9 cellular contexts compared by ENCODE assay signal in genomic region chr2:161423351-161424178, GRCh38. TPM values are rescaled to one million over a fixed set of nuclear protein-coding genes. Genes with fewer than 3 reads are reported as not detected.
DNase-seq lines count a peak whose midpoint lies in the region; ATAC-seq and TF ChIP-seq lines count a peak whose summit lies in the region.
"Had no signal": no experiment of that assay in that cellular context is flagged by ENCODE, and none has a peak within 500 bp of the region (broad histone marks: within the 10 kb centered on the region; RNA-seq: fewer than 3 reads in every experiment).

No MANE protein-coding gene starts in this region.

- peak overlapping the region; percentile 28 for H3K27ac Mint-ChIP-seq in activated CD4-positive, alpha-beta T cell treated with anti-CD3 and anti-CD28 coated beads, Interleukin-2, amount 10 ng/mL, durations not matched to agents 7 days and 5 days
- H3K27ac Mint-ChIP-seq in memory B cell = peak overlapping the region; percentile 75

- H3K4me3 ChIP-seq in colonic mucosa = peak overlapping the region; percentile 37
- peak overlapping the region in 3 of 4 donors; percentile 14 to 24 (median 19) for H3K4me3 ChIP-seq in upper lobe of left lung

- H3K9ac ChIP-seq in colonic mucosa (ENCODE audit: low read depth in 2 of 2, low read length in 2 of 2) = no peak overlapping the region

- H3K36me3 ChIP-seq in colonic mucosa (no peaks in the 10 kb centered on the region), upper lobe of left lung (no peaks in the 10 kb centered on the region)

- peaks cover 34% of the 10 kb centered on the region for H3K4me1 Mint-ChIP-seq in activated CD4-positive, alpha-beta T cell treated with anti-CD3 and anti-CD28 coated beads, Interleukin-2, amount 10 ng/mL, durations not matched to agents 7 days and 5 days
- H3K4me1 Mint-ChIP-seq in memory B cell = peaks cover 10% of the 10 kb centered on the region

- H3K9me3 Mint-ChIP-seq in activated CD4-positive, alpha-beta T cell treated with anti-CD3 and anti-CD28 coated beads, Interleukin-2, amount 10 ng/mL, durations not matched to agents 7 days and 5 days = peaks cover 2% of the 10 kb centered on the region
- peaks cover 6% of the 10 kb centered on the region for H3K9me3 Mint-ChIP-seq in memory B cell

- intact Hi-C loops in colonic mucosa (cut with DNase I) = loop anchor here (5.0 kb wide), 1 partner anchor 116 kb away; the partner anchor contains the start of gene PSMD14

- no peak for ATAC-seq in memory B cell (ENCODE audit: low read depth)
- ATAC-seq in upper lobe of left lung (ENCODE audit: low FRiP score in 2 of 2) = peak in 1 of 2 donors; percentile 42

- peaks cover 83% of the 10 kb centered on the region for H3K27me3 Mint-ChIP-seq in activated CD4-positive, alpha-beta T cell treated with anti-CD3 and anti-CD28 coated beads, Interleukin-2, amount 10 ng/mL, durations not matched to agents 7 days and 5 days
- H3K27me3 Mint-ChIP-seq in memory B cell = peaks cover 42% of the 10 kb centered on the region

- POLR2A ChIA-PET in activated CD4-positive, alpha-beta T cell treated with anti-CD3 and anti-CD28 coated beads, Interleukin-2, amount 10 ng/mL, durations not matched to agents 7 days and 5 days (lab: Charles Lee) = no interaction called here

- 8 to 10% methylated on average over 40 to 45 of the region's 114 CpGs for WGBS in upper lobe of left lung, 2 donors

- peaks cover 98% of the 10 kb centered on the region for H3K27me3 ChIP-seq in colonic mucosa
- peaks cover 0 to 83% (median 40%) of the 10 kb centered on the region in 4 donors for H3K27me3 ChIP-seq in upper lobe of left lung

- H3K36me3 Mint-ChIP-seq in activated CD4-positive, alpha-beta T cell treated with anti-CD3 and anti-CD28 coated beads, Interleukin-2, amount 10 ng/mL, durations not matched to agents 7 days and 5 days (ENCODE audit: low read depth) = peaks cover 3% of the 10 kb centered on the region
- peaks cover 5% of the 10 kb centered on the region for H3K36me3 Mint-ChIP-seq in memory B cell

- no peak overlapping the region for H3K27ac ChIP-seq in colonic mucosa
- H3K27ac ChIP-seq in upper lobe of left lung = no peak overlapping the region

- no peaks in the 10 kb centered on the region for H3K9me3 ChIP-seq in colonic mucosa
- H3K9me3 ChIP-seq in upper lobe of left lung = no peaks in the 10 kb centered on the region

- TF ChIP-seq POLR2A in upper lobe of left lung (IDR thresholded peaks at IDR 0.05) = no peak

- CTCF ChIA-PET in activated CD4-positive, alpha-beta T cell treated with anti-CD3 and anti-CD28 coated beads, Interleukin-2, amount 10 ng/mL, durations not matched to agents 7 days and 5 days (lab: Charles Lee) = no interaction called here

- no peak for TF ChIP-seq EP300 in upper lobe of left lung (IDR thresholded peaks at IDR 0.05)

- DNase-seq in activated CD4-positive, alpha-beta T cell treated with anti-CD3 and anti-CD28 coated beads, Interleukin-2, amount 10 ng/mL, durations not matched to agents 7 days and 5 days = no peak
- DNase-seq in activated CD4-positive, alpha-beta T cell treated with anti-CD3 and anti-CD28 coated beads, Interleukin-2, amount 50 U/mL, for 4 hours = no peak
- DNase-seq in colonic mucosa = peak; percentile 25
- peak in 1 of 2 donors; percentile 41 for DNase-seq in memory B cell (ENCODE audit: low spot score in 2 of 2)
- peak in 1 of 2 donors; percentile 86 for DNase-seq in upper lobe of left lung
- DNase-seq in OCI-M1 (lab: John Stamatoyannopoulos, UW) = no peak
- DNase-seq in stimulated activated CD8-positive, alpha-beta memory T cell treated with anti-CD3 and anti-CD28 coated beads, Interleukin-4, amount 100 ng/mL, for 48 hours = no peak
- no peak for DNase-seq in NCI-H1417 (lab: John Stamatoyannopoulos, UW)

- H3K4me1 ChIP-seq in colonic mucosa (peaks cover 4% of the 10 kb centered on the region), upper lobe of left lung (peaks cover 19 to 38% (median 23%) of the 10 kb centered on the region in 4 donors)

- TF ChIP-seq CTCF in colonic mucosa (IDR thresholded peaks at IDR 0.05) (no peak), upper lobe of left lung (IDR thresholded peaks at IDR 0.05) (no peak)

- H3K4me3 Mint-ChIP-seq in activated CD4-positive, alpha-beta T cell treated with anti-CD3 and anti-CD28 coated beads, Interleukin-2, amount 10 ng/mL, durations not matched to agents 7 days and 5 days = peak overlapping the region; percentile 28
- peak overlapping the region; percentile 58 for H3K4me3 Mint-ChIP-seq in memory B cell

RNA-seq across cellular contexts. Expression of gene TBR1, which starts 7.5 kb away (rescaled TPM):
- total RNA-seq in activated CD4-positive, alpha-beta T cell treated with anti-CD3 and anti-CD28 coated beads, Interleukin-2, amount 10 ng/mL, durations not matched to agents 7 days and 5 days = not detected
- not detected for total RNA-seq in colonic mucosa
- total RNA-seq in upper lobe of left lung = not detected
- total RNA-seq: SK-MEL-5 had no signal
